9 cellular contexts compared by ENCODE assay signal in the genomic region with DNA sequence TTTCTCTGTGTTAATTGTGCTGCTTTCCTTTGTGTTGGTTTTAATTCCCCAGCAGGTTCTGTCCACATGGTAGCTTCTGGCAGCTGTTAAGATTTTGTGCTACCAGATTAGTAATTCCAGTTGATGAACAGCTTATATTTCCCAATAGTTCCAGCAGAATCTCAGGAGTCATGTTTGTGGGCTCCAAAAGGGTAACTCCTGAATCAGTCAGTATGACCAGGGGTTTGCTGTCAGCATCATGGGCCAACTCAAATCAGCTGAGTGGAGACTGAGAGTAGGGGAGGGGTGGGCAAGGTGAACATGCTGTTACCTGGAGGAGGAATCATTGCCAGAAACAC.
DNase-seq lines count a peak whose midpoint lies in the region; ATAC-seq and TF ChIP-seq lines count a peak whose summit lies in the region.
"Had no signal": no experiment of that assay in that cellular context is flagged by ENCODE, and none has a peak within 500 bp of the region (broad histone marks: within the 10 kb centered on the region; RNA-seq: fewer than 3 reads in every experiment).

No MANE protein-coding gene starts in this region.

- no peak overlapping the region for H3K9ac ChIP-seq in SK-N-SH

- no peaks in the 10 kb centered on the region for H3K9me2 ChIP-seq in SK-N-SH

- no peaks in the 10 kb centered on the region for H4K20me1 ChIP-seq in SK-N-SH (ENCODE audit: insufficient read depth)

- CTCF ChIA-PET in SK-N-SH (lab: Yijun Ruan, JAX): interaction anchor here (1.0 to 2.8 kb wide), 2 partner anchors 10 to 11 kb away, joined by 3 to 9 read pairs; no protein-coding TSS in a partner anchor

- intact Hi-C loops in gastrocnemius medialis (cut with DNase I; ENCODE audit: low total_unique reads): loop anchor here (10.0 kb wide), 1 partner anchor 223 kb away; no protein-coding TSS in a partner anchor

- POLR2A ChIA-PET in SK-N-SH (lab: Yijun Ruan, JAX): no interaction called here

- ATAC-seq in GM19452 (IDR thresholded peaks at IDR 0.05; ENCODE audit: unreplicated experiment): peak; percentile 1
- peak; percentile 43 to 72 for ATAC-seq in gastrocnemius medialis
- ATAC-seq in GM21619 (IDR thresholded peaks at IDR 0.05; ENCODE audit: unreplicated experiment): no peak
- ATAC-seq: K562 had no signal

- H3K4me2 ChIP-seq in SK-N-SH: no peak overlapping the region

- TF ChIP-seq EP300 in SK-N-SH (IDR thresholded peaks at IDR 0.05; ENCODE audit: borderline replicate concordance in 1 of 2, low read depth in 1 of 2, low read length in 1 of 2): no peak

- in situ Hi-C loops in gastrocnemius medialis (cut with MboI; ENCODE audit: low sequenced_read_pairs in 4 of 4): no loop called here

- TF ChIP-seq RAD21 in SK-N-SH (IDR thresholded peaks at IDR 0.05; ENCODE audit: low read length): no peak

- H3K36me3 ChIP-seq in gastrocnemius medialis: no peaks in the 10 kb centered on the region
- H3K36me3 ChIP-seq in SK-N-SH (replicated peaks in 1 of 2; ENCODE audit: control insufficient read depth in 1 of 2, insufficient read depth in 2 of 2, low read length in 1 of 2): no peaks in the 10 kb centered on the region

- H2AFZ ChIP-seq in SK-N-SH (ENCODE audit: low read depth): no peak overlapping the region

- H3F3A ChIP-seq in SK-N-SH (replicated peaks; ENCODE audit: insufficient read depth): no peaks in the 10 kb centered on the region

- TF ChIP-seq CTCF in coronary artery (IDR thresholded peaks at IDR 0.05): no peak
- no peak for TF ChIP-seq CTCF in gastrocnemius medialis (IDR thresholded peaks at IDR 0.05 in 4 of 5, conservative IDR thresholded peaks at IDR 0.05 in 1 of 5)
- TF ChIP-seq CTCF in SK-N-SH (IDR thresholded peaks at IDR 0.05): no peak

- peaks cover 0 to 10% of the 10 kb centered on the region in 2 donors for H3K4me1 ChIP-seq in gastrocnemius medialis
- H3K4me1 ChIP-seq in SK-N-SH (ENCODE audit: control insufficient read depth in 1 of 2, insufficient read depth in 2 of 2, low read depth in 1 of 2, low read length in 1 of 2): no peaks in the 10 kb centered on the region; a peak in 1 of 4 replicates

- H3K9me3 ChIP-seq in gastrocnemius medialis: no peaks in the 10 kb centered on the region
- no peaks in the 10 kb centered on the region for H3K9me3 ChIP-seq in SK-N-SH

- DNase-seq in NCI-H82 (lab: John Stamatoyannopoulos, UW): peak; percentile 88
- no peak for DNase-seq in coronary artery (ENCODE audit: low spot score)
- no peak for DNase-seq in gastrocnemius medialis
- DNase-seq in iPS-NIHi7 (ENCODE audit: extremely low spot score): no peak
- DNase-seq in SK-N-SH: no peak
- DNase-seq in NCI-H1930 (lab: John Stamatoyannopoulos, UW): no peak

- no peak for TF ChIP-seq POLR2A in gastrocnemius medialis (IDR thresholded peaks at IDR 0.05)

- H3K27me3 ChIP-seq in gastrocnemius medialis (no peaks in the 10 kb centered on the region), SK-N-SH (ENCODE audit: insufficient read depth) (no peaks in the 10 kb centered on the region)

- H3K4me3 ChIP-seq in coronary artery: peak overlapping the region; percentile 21
- H3K4me3 ChIP-seq in gastrocnemius medialis: no peak overlapping the region
- H3K4me3 ChIP-seq in SK-N-SH (ENCODE audit: low read depth in 2 of 2, low read length in 1 of 2): no peak overlapping the region
- H3K4me3 ChIP-seq: K562 had no signal

- H3K79me2 ChIP-seq in SK-N-SH (ENCODE audit: insufficient read depth): no peaks in the 10 kb centered on the region

- H3K27ac ChIP-seq in coronary artery: peak overlapping the region in 1 of 2 donors; percentile 75
- H3K27ac ChIP-seq in gastrocnemius medialis: peak overlapping the region; percentile 58 to 68 (median 64)
- no peak overlapping the region for H3K27ac ChIP-seq in SK-N-SH (ENCODE audit: low read depth in 2 of 2, low read length in 1 of 2)

TF ChIP-seq in SK-N-SH, 30 proteins besides CTCF, POLR2A, EP300 and RAD21:
- TF ChIP-seq, protein P1, sequence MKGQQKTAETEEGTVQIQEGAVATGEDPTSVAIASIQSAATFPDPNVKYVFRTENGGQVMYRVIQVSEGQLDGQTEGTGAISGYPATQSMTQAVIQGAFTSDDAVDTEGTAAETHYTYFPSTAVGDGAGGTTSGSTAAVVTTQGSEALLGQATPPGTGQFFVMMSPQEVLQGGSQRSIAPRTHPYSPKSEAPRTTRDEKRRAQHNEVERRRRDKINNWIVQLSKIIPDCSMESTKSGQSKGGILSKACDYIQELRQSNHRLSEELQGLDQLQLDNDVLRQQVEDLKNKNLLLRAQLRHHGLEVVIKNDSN (IDR thresholded peaks at IDR 0.05; ENCODE audit: borderline replicate concordance, low read depth): no peak
TF ChIP-seq in SK-N-SH: peak in this region for 0.

Comparison
In these comparisons a context has a peak if more than half of its experiments do, and no peak if none do; other contexts are left out.
1. H3K27ac ChIP-seq: peak in gastrocnemius medialis (4 of 4); none in SK-N-SH (0 of 2).